In the genomic region with DNA sequence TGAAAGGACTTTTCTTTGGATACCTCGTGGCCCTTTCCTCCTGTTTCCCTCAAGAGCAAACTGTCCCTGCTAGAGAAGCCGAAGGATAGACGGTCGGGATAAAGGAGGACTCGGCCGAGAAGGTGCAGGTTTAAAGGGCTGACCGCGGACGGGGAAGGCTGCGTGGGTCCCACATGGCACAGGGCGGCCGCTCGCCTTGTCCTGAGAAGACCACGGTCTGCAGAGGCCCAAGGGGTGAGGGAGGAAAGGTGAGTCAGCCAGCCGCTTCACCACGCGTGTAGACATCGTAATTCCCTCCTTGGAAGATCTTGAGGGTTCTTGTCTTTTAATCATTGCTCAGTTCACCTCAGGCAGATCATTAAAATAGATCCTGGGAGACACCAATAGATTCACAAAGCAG, we compare ENCODE assay signal across 23 cellular contexts.
A peak's percentile ranks its signal among the peaks of the same experiment; 100 is the strongest.
DNase-seq lines count a peak whose midpoint lies in the region; ATAC-seq and TF ChIP-seq lines count a peak whose summit lies in the region.
"Had no signal": no experiment of that assay in that cellular context is flagged by ENCODE, and none has a peak within 500 bp of the region (broad histone marks: within the 10 kb centered on the region; RNA-seq: fewer than 3 reads in every experiment).

No MANE protein-coding gene starts in this region.

- intact Hi-C loops in Right ventricle myocardium inferior (cut with DNase I), result no loop called here
- intact Hi-C loops in left ventricle myocardium superior (cut with micrococcal nuclease), result no loop called here
- intact Hi-C loops in spleen (cut with DNase I; ENCODE audit: low total_unique reads), result no loop called here

- TF ChIP-seq CTCF in neural cell (IDR thresholded peaks at IDR 0.05; ENCODE audit: poor library complexity, severe bottlenecking), result no peak
- no peak for TF ChIP-seq CTCF in omental fat pad (IDR thresholded peaks at IDR 0.05)
- no peak for TF ChIP-seq CTCF in spleen (IDR thresholded peaks at IDR 0.05 in 8 of 11, conservative IDR thresholded peaks at IDR 0.05 in 3 of 11)

- no peaks in the 10 kb centered on the region for H3F3A ChIP-seq in neural cell (ENCODE audit: insufficient read depth, low read length, poor library complexity, severe bottlenecking)

- no peak overlapping the region for H2AFZ ChIP-seq in neural cell (ENCODE audit: low read depth, low read length)

- 92 to 96% methylated on average over 18 of the region's 18 CpGs for WGBS in ectodermal cell, 2 experiments
- WGBS in spleen, 5 donors, result 86 to 88% (median 88%) methylated on average over 18 of the region's 18 CpGs

- TF ChIP-seq POLR2A in spleen (IDR thresholded peaks at IDR 0.05), result no peak

- H3K4me3 ChIP-seq in ectodermal cell (ENCODE audit: insufficient read depth, low read depth, low read length) (peak overlapping the region; percentile 6), neural cell (ENCODE audit: low read length) (peak overlapping the region; percentile 78), spleen (no peak overlapping the region)
- H3K4me3 ChIP-seq: HAP-1, Peyer's patch, SJCRH30 had no signal

- H3K9me3 ChIP-seq in ectodermal cell (ENCODE audit: control insufficient read depth, low read length) (no peaks in the 10 kb centered on the region), neural cell (ENCODE audit: low read length) (no peaks in the 10 kb centered on the region), spleen (peaks cover 0 to 8% (median 0%) of the 10 kb centered on the region in 8 donors)
- H3K9me3 ChIP-seq: HAP-1, Peyer's patch, SJCRH30 had no signal

- peak; percentile 55 for DNase-seq in Right ventricle myocardium inferior (ENCODE audit: missing footprints)
- no peak for DNase-seq in left ventricle myocardium superior
- no peak for DNase-seq in omental fat pad (ENCODE audit: low spot score)
- DNase-seq in spleen, result no peak
- DNase-seq in KBM-7, result no peak
- DNase-seq: 8988T; AML-193; Calu3; CD8-positive, alpha-beta T cell; DMS153; GDM1; IMR-90; NCI-H1105; NCI-H146; NCI-H2029 treated with DMSO at 0.1 percent for 48 hours; NCI-H446; NCI-H526; Peyer's patch; SJCRH30 had no signal

- H3K9ac ChIP-seq in neural cell (ENCODE audit: low read length), result peak overlapping the region; percentile 76

- H3K4me1 ChIP-seq in ectodermal cell (ENCODE audit: control insufficient read depth, insufficient read depth, low read length) (peaks cover 8% of the 10 kb centered on the region), spleen (no peaks in the 10 kb centered on the region)
- H3K4me1 ChIP-seq: HAP-1, Peyer's patch, SJCRH30 had no signal

- peak overlapping the region; percentile 89 for H3K4me2 ChIP-seq in neural cell (ENCODE audit: low read length)

- H3K79me2 ChIP-seq in neural cell (replicated peaks; ENCODE audit: insufficient read depth, low read length), result peaks cover 15% of the 10 kb centered on the region

- H3K36me3 ChIP-seq in ectodermal cell (ENCODE audit: control insufficient read depth, insufficient read depth, low read length) (no peaks in the 10 kb centered on the region), neural cell (ENCODE audit: insufficient read depth, low read length) (no peaks in the 10 kb centered on the region), spleen (no peaks in the 10 kb centered on the region)
- H3K36me3 ChIP-seq: HAP-1, Peyer's patch, SJCRH30 had no signal

- no peaks in the 10 kb centered on the region for H3K9me2 ChIP-seq in neural cell (ENCODE audit: insufficient read depth, low read length)

- H3K27me3 ChIP-seq in ectodermal cell (ENCODE audit: control insufficient read depth, insufficient read depth, low read length, poor library complexity, severe bottlenecking), result peaks cover 11% of the 10 kb centered on the region
- no peaks in the 10 kb centered on the region for H3K27me3 ChIP-seq in neural cell (ENCODE audit: insufficient read depth, low read depth, low read length)
- H3K27me3 ChIP-seq in spleen (replicated peaks in 1 of 7), result peaks cover 0 to 24% (median 0%) of the 10 kb centered on the region in 7 donors
- H3K27me3 ChIP-seq: Peyer's patch had no signal

- ATAC-seq in Right ventricle myocardium inferior, result no peak
- ATAC-seq in left ventricle myocardium superior, result no peak
- no peak for ATAC-seq in omental fat pad (ENCODE audit: low FRiP score)
- ATAC-seq in GM18858 (IDR thresholded peaks at IDR 0.05; ENCODE audit: unreplicated experiment), result no peak
- ATAC-seq: CD8-positive, alpha-beta T cell had no signal

- H3K27ac ChIP-seq in ectodermal cell (ENCODE audit: insufficient read depth, low read depth, low read length, poor library complexity, severe bottlenecking), result no peak overlapping the region
- H3K27ac ChIP-seq in neural cell (ENCODE audit: low read length), result peak overlapping the region; percentile 80
- H3K27ac ChIP-seq in spleen, result no peak overlapping the region
- H3K27ac ChIP-seq: Peyer's patch, SJCRH30 had no signal

- TF ChIP-seq RAD21 in neural cell (conservative IDR thresholded peaks at IDR 0.05), result no peak

- TF ChIP-seq EP300 in neural cell (conservative IDR thresholded peaks at IDR 0.05; ENCODE audit: poor library complexity, severe bottlenecking), result no peak

- in situ Hi-C loops in KBM-7 (cut with MboI; ENCODE audit: low pct_unique_long_range_greater_than_20kb, low sequenced_read_pairs), result no loop called here

- H4K20me1 ChIP-seq in neural cell (ENCODE audit: insufficient read depth), result no peaks in the 10 kb centered on the region

TF ChIP-seq in neural cell, 6 proteins besides CTCF, POLR2A, EP300 and RAD21:
- TF ChIP-seq MXI1 (conservative IDR thresholded peaks at IDR 0.05; ENCODE audit: poor library complexity, severe bottlenecking) (no peak), TAF1 (IDR thresholded peaks at IDR 0.05; ENCODE audit: low read depth) (no peak), SMC3 (conservative IDR thresholded peaks at IDR 0.05; ENCODE audit: poor library complexity) (no peak), POLR2AphosphoS5 (IDR thresholded peaks at IDR 0.05) (no peak), EZH2 (IDR thresholded peaks at IDR 0.05; ENCODE audit: borderline replicate concordance, insufficient read depth, low read length, poor library complexity, severe bottlenecking) (no peak)
- TF ChIP-seq, protein P1, sequence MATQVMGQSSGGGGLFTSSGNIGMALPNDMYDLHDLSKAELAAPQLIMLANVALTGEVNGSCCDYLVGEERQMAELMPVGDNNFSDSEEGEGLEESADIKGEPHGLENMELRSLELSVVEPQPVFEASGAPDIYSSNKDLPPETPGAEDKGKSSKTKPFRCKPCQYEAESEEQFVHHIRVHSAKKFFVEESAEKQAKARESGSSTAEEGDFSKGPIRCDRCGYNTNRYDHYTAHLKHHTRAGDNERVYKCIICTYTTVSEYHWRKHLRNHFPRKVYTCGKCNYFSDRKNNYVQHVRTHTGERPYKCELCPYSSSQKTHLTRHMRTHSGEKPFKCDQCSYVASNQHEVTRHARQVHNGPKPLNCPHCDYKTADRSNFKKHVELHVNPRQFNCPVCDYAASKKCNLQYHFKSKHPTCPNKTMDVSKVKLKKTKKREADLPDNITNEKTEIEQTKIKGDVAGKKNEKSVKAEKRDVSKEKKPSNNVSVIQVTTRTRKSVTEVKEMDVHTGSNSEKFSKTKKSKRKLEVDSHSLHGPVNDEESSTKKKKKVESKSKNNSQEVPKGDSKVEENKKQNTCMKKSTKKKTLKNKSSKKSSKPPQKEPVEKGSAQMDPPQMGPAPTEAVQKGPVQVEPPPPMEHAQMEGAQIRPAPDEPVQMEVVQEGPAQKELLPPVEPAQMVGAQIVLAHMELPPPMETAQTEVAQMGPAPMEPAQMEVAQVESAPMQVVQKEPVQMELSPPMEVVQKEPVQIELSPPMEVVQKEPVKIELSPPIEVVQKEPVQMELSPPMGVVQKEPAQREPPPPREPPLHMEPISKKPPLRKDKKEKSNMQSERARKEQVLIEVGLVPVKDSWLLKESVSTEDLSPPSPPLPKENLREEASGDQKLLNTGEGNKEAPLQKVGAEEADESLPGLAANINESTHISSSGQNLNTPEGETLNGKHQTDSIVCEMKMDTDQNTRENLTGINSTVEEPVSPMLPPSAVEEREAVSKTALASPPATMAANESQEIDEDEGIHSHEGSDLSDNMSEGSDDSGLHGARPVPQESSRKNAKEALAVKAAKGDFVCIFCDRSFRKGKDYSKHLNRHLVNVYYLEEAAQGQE (IDR thresholded peaks at IDR 0.05; ENCODE audit: borderline replicate concordance), result no peak

Comparison
In these comparisons a context has a peak if more than half of its experiments do, and no peak if none do; other contexts are left out.
1. H3K4me3 ChIP-seq: peak in ectodermal cell (single experiment) and neural cell (single experiment); none in spleen (0 of 8).